9 cellular contexts compared by ENCODE assay signal in the genomic region with DNA sequence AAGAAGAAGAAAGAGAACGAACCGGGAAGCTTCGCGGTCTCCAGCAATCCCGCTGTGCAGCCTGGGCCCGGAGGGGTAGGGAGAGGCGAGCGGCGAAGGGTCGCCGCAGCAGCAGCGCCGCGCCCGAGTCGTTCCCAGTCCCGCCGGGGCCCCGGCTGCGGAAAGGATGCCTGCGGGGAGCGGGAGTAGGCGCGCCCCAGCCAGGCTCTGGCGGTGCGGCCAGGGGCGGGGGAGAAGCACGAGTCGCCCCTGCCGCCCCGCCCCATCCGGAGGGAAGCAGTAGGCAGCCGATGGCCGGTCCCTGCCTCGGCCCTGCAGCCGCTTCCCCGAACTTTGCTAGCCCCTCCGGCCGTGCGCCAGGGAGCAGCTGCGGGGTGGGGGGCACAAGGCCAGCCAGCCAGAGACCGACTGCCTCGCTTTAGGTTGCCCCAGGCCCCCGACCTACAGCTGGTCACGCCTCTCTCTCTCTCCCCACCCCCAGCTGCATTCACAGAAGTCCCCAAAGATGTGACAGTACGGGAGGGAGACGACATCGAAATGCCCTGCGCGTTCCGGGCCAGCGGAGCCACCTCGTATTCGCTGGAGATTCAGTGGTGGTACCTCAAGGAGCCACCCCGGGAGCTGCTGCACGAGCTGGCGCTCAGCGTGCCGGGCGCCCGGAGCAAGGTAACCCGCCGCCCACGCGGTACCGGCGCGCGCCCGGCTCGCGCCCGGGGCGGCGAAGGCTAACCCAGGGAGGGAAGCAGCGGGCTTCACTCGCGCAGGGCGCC. TPM values are rescaled to one million over a fixed set of nuclear protein-coding genes. Genes with fewer than 3 reads are reported as not detected.
DNase-seq lines count a peak whose midpoint lies in the region; ATAC-seq and TF ChIP-seq lines count a peak whose summit lies in the region.
"Had no signal": no experiment of that assay in that cellular context is flagged by ENCODE, and none has a peak within 500 bp of the region (broad histone marks: within the 10 kb centered on the region; RNA-seq: fewer than 3 reads in every experiment).

No MANE protein-coding gene starts in this region.

- no peak overlapping the region for H3K27ac ChIP-seq in BLaER1 treated with 17β-estradiol and CSF1 and Interleukin-3, amounts not matched to agents 10 nM and 100 nM

- peak overlapping the region in 1 of 5 experiments; percentile 82 for H3K27ac Mint-ChIP-seq in brain
- H3K27ac Mint-ChIP-seq in nephron = no peak overlapping the region

- no peak for TF ChIP-seq CTCF in GM13976 (IDR thresholded peaks at IDR 0.05; ENCODE audit: borderline replicate concordance, control extremely low read depth, extremely low read depth, insufficient read depth, missing control alignments)
- TF ChIP-seq CTCF in brain (conservative IDR thresholded peaks at IDR 0.05) = peak in 1 of 2 experiments; percentile 19
- TF ChIP-seq CTCF in nephron (IDR thresholded peaks at IDR 0.05; ENCODE audit: unreplicated experiment in 3 of 3) = no peak

- H3K4me1 ChIP-seq in BLaER1 treated with 17β-estradiol and CSF1 and Interleukin-3, amounts not matched to agents 10 nM and 100 nM = peaks cover 20 to 35% (median 27%) of the 10 kb centered on the region in 10 experiments

- ATAC-seq in GM19397 (IDR thresholded peaks at IDR 0.05; ENCODE audit: unreplicated experiment) = no peak
- no peak for ATAC-seq in GM19328 (IDR thresholded peaks at IDR 0.05; ENCODE audit: unreplicated experiment)
- no peak for ATAC-seq in GM19395 (IDR thresholded peaks at IDR 0.05; ENCODE audit: unreplicated experiment)

- H3K4me2 ChIP-seq in BLaER1 treated with 17β-estradiol and CSF1 and Interleukin-3, amounts not matched to agents 10 nM and 100 nM = peak overlapping the region; percentile 81 to 95 (median 88)

- no peaks in the 10 kb centered on the region for H3K36me3 ChIP-seq in BLaER1 treated with 17β-estradiol and CSF1 and Interleukin-3, amounts not matched to agents 10 nM and 100 nM

- peaks cover 4 to 12% (median 10%) of the 10 kb centered on the region in 5 experiments for H3K9me3 Mint-ChIP-seq in brain
- H3K9me3 Mint-ChIP-seq in nephron = peaks cover 2% of the 10 kb centered on the region

- H3K36me3 Mint-ChIP-seq in brain (no peaks in the 10 kb centered on the region), nephron (ENCODE audit: low read depth) (no peaks in the 10 kb centered on the region)

- H3K4me3 ChIP-seq in BLaER1 treated with 17β-estradiol and CSF1 and Interleukin-3, amounts not matched to agents 10 nM and 100 nM = peak overlapping the region; percentile 45 to 69 (median 58)

- in situ Hi-C loops in GM13976 (cut with MboI; ENCODE audit: low sequenced_read_pairs, unreplicated experiment) = no loop called here

- H4K20me1 ChIP-seq in BLaER1 treated with 17β-estradiol and CSF1 and Interleukin-3, amounts not matched to agents 10 nM and 100 nM = peaks cover 0 to 43% (median 26%) of the 10 kb centered on the region in 11 experiments; a peak in 16 of 22 replicates

- peaks cover 89% of the 10 kb centered on the region for H3K27me3 Mint-ChIP-seq in brain
- peaks cover 93% of the 10 kb centered on the region for H3K27me3 Mint-ChIP-seq in nephron (ENCODE audit: low read depth)

- peak overlapping the region; percentile 81 to 88 (median 87) for H3K4me3 Mint-ChIP-seq in brain
- peak overlapping the region; percentile 74 to 78 (median 76) for H3K4me3 Mint-ChIP-seq in nephron

- H3K4me1 Mint-ChIP-seq in brain (peaks cover 25% of the 10 kb centered on the region), nephron (peaks cover 16% of the 10 kb centered on the region)

- peaks cover 0 to 15% (median 10%) of the 10 kb centered on the region in 11 experiments; a peak in 16 of 22 replicates for H3K9me3 ChIP-seq in BLaER1 treated with 17β-estradiol and CSF1 and Interleukin-3, amounts not matched to agents 10 nM and 100 nM (replicated peaks in 1 of 11)

- H3K27me3 ChIP-seq in BLaER1 treated with 17β-estradiol and CSF1 and Interleukin-3, amounts not matched to agents 10 nM and 100 nM = peaks cover 80 to 100% (median 99%) of the 10 kb centered on the region in 11 experiments

- peak overlapping the region in 7 of 11 experiments; percentile 5 to 32 (median 23); a peak in 4 of 22 replicates for H3K9ac ChIP-seq in BLaER1 treated with 17β-estradiol and CSF1 and Interleukin-3, amounts not matched to agents 10 nM and 100 nM

- DNase-seq in GM13976 (ENCODE audit: low spot score) = peak; percentile 61
- no peak for DNase-seq in dermis blood vessel endothelial cell

RNA-seq across cellular contexts. Expression of gene VSTM2B, which starts 1.1 kb away (rescaled TPM):
- 6.8 TPM for polyA plus RNA-seq in brain (ENCODE audit: insufficient read depth, low read depth, low replicate concordance)
- not detected in 2 replicates for total RNA-seq in dermis blood vessel endothelial cell
- polyA plus RNA-seq: adipose tissue had no signal
